Comparison of ENCODE assay signal across 12 cellular contexts in genomic region chr3:28376424-28376823, GRCh38. TPM values are rescaled to one million over a fixed set of nuclear protein-coding genes. Genes with fewer than 3 reads are reported as not detected.
DNase-seq lines count a peak whose midpoint lies in the region; ATAC-seq and TF ChIP-seq lines count a peak whose summit lies in the region.
"Had no signal": no experiment of that assay in that cellular context is flagged by ENCODE, and none has a peak within 500 bp of the region (broad histone marks: within the 10 kb centered on the region; RNA-seq: fewer than 3 reads in every experiment).

No MANE protein-coding gene starts in this region.

- no peak for TF ChIP-seq CTCF in smooth muscle cell (IDR thresholded peaks at IDR 0.05; ENCODE audit: borderline replicate concordance, insufficient read depth, poor library complexity, severe bottlenecking)

- H2AFZ ChIP-seq in smooth muscle cell (ENCODE audit: low read depth) = no peak overlapping the region

- no peaks in the 10 kb centered on the region for H3K36me3 ChIP-seq in adipocyte (ENCODE audit: control insufficient read depth, insufficient read depth, low read length, severe bottlenecking)
- no peaks in the 10 kb centered on the region for H3K36me3 ChIP-seq in smooth muscle cell (ENCODE audit: low read depth)

- H3K4me1 ChIP-seq in adipocyte (ENCODE audit: control insufficient read depth, insufficient read depth, low read length) = peaks cover 11% of the 10 kb centered on the region
- no peaks in the 10 kb centered on the region for H3K4me1 ChIP-seq in smooth muscle cell (ENCODE audit: low read depth)

- peak overlapping the region; percentile 46 for H3K27ac ChIP-seq in smooth muscle cell (ENCODE audit: low read depth)
- H3K27ac ChIP-seq: tibial nerve, VCaP had no signal

- peak overlapping the region; percentile 3 for H3K4me2 ChIP-seq in smooth muscle cell

- no peaks in the 10 kb centered on the region for H4K20me1 ChIP-seq in smooth muscle cell (ENCODE audit: low read depth)

- no peaks in the 10 kb centered on the region for H3F3A ChIP-seq in smooth muscle cell (ENCODE audit: low read depth)

- H3K79me2 ChIP-seq in smooth muscle cell (ENCODE audit: low read depth) = no peaks in the 10 kb centered on the region

- intact Hi-C loops in left ventricle myocardium superior (cut with micrococcal nuclease) = no loop called here

- peak overlapping the region; percentile 74 for H3K4me3 ChIP-seq in adipocyte (ENCODE audit: low read length)
- no peak overlapping the region for H3K4me3 ChIP-seq in smooth muscle cell
- H3K4me3 ChIP-seq: tibial nerve had no signal

- H3K9ac ChIP-seq in adipocyte (ENCODE audit: low read length) (peak overlapping the region; percentile 54), smooth muscle cell (ENCODE audit: low read depth) (no peak overlapping the region)

- whole genome bisulfite sequencing in smooth muscle cell (ENCODE audit: low lambda C conversion rate) = 63% methylated on average over 4 of the region's 4 CpGs

- H3K9me3 ChIP-seq in adipocyte (ENCODE audit: control insufficient read depth, low read length) (no peaks in the 10 kb centered on the region), smooth muscle cell (replicated peaks; ENCODE audit: low read depth) (no peaks in the 10 kb centered on the region)

- no peaks in the 10 kb centered on the region for H3K27me3 ChIP-seq in adipocyte (replicated peaks; ENCODE audit: control insufficient read depth, insufficient read depth, low read length)
- H3K27me3 ChIP-seq in smooth muscle cell (ENCODE audit: low read depth) = no peaks in the 10 kb centered on the region
- H3K27me3 ChIP-seq: tibial nerve had no signal

- ATAC-seq in left ventricle myocardium superior = peak; percentile 75
- ATAC-seq in GM21717 (IDR thresholded peaks at IDR 0.05; ENCODE audit: unreplicated experiment) = no peak
- no peak for ATAC-seq in GM21619 (IDR thresholded peaks at IDR 0.05; ENCODE audit: unreplicated experiment)
- ATAC-seq in HG02763 (IDR thresholded peaks at IDR 0.05; ENCODE audit: unreplicated experiment) = no peak
- ATAC-seq: activated naive CD8-positive, alpha-beta T cell treated with anti-CD3 and anti-CD28 coated beads, Interleukin-2, amount 50 U/mL, for 24 hours had no signal

- DNase-seq in LHCN-M2 (ENCODE audit: low read depth) = peak; percentile 92
- DNase-seq in adipocyte (ENCODE audit: low read depth) = peak; percentile 82
- DNase-seq in left ventricle myocardium superior = no peak
- no peak for DNase-seq in smooth muscle cell (lab: John Stamatoyannopoulos, UW; ENCODE audit: unreplicated experiment)
- DNase-seq: activated naive CD8-positive, alpha-beta T cell treated with anti-CD3 and anti-CD28 coated beads, Interleukin-2, amount 50 U/mL, for 24 hours; endodermal cell; NCI-H510A had no signal

RNA-seq across cellular contexts. Expression of gene AZI2, which starts 27.8 kb away (rescaled TPM):
- 58.6 and 83.1 TPM in 2 replicates for total RNA-seq in LHCN-M2 (2014; rRNA removed)
- polyA plus RNA-seq in LHCN-M2 (2012) = 33.9 TPM
- total RNA-seq in left ventricle myocardium superior = 41.4 TPM
- total RNA-seq in smooth muscle cell = 44.7 and 93.3 TPM in 2 replicates
- 53.1 and 55.3 TPM in 2 replicates for polyA plus RNA-seq in smooth muscle cell

RNA-seq across cellular contexts. Expression of gene ZCWPW2, which starts 27.9 kb away (rescaled TPM):
- total RNA-seq in LHCN-M2 (2014; rRNA removed) (1.1 and 1.4 TPM in 2 replicates), left ventricle myocardium superior (3.1 TPM), smooth muscle cell (0.81 and 7.0 TPM in 2 replicates)
- 0.36 TPM for polyA plus RNA-seq in LHCN-M2 (2012)
- 0.74 and 2.2 TPM in 2 replicates for polyA plus RNA-seq in smooth muscle cell

Comparison
In these comparisons a context has a peak if more than half of its experiments do, and no peak if none do; other contexts are left out.
1. DNase-seq: peak in LHCN-M2 (single experiment) and adipocyte (single experiment); none in left ventricle myocardium superior (single experiment) and smooth muscle cell (single experiment).